In genomic region chr6:53348436-53349208, GRCh38 we compare ENCODE assay signal across 8 cellular contexts. TPM values are rescaled to one million over a fixed set of nuclear protein-coding genes. Genes with fewer than 3 reads are reported as not detected.
DNase-seq lines count a peak whose midpoint lies in the region; ATAC-seq, FAIRE-seq and TF ChIP-seq lines count a peak whose summit lies in the region.

A gene with protein sequence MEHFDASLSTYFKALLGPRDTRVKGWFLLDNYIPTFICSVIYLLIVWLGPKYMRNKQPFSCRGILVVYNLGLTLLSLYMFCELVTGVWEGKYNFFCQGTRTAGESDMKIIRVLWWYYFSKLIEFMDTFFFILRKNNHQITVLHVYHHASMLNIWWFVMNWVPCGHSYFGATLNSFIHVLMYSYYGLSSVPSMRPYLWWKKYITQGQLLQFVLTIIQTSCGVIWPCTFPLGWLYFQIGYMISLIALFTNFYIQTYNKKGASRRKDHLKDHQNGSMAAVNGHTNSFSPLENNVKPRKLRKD (minus strand): TSS chr6:53348950. CDS start chr6:53295699, 53,251 bp downstream.

- H3K4me3 Mint-ChIP-seq in T-helper 17 cell, result peak within 1 kb of the TSS; percentile 95

- H3K36me3 ChIP-seq in vagina, result no peaks in the 10 kb centered on the region

- H3K36me3 Mint-ChIP-seq in T-helper 17 cell (ENCODE audit: low read depth), result peaks cover 3% of the 10 kb centered on the region

- peaks cover 18% of the 10 kb centered on the region for H3K4me1 ChIP-seq in vagina

- peak; percentile 91 for FAIRE-seq in GM12892 (lab: Jason Lieb, UNC)

- TF ChIP-seq CTCF in vagina (IDR thresholded peaks at IDR 0.05), result no peak

- H3K9me3 ChIP-seq in T-helper 17 cell (ENCODE audit: control insufficient read depth, low read length, poor library complexity, severe bottlenecking), result no peaks in the 10 kb centered on the region
- H3K9me3 ChIP-seq in vagina, result no peaks in the 10 kb centered on the region

- DNase-seq in GM12892 (ENCODE audit: insufficient read length) (peak; percentile 64), NCI-H1694 (lab: John Stamatoyannopoulos, UW) (peak; percentile 90), T-helper 17 cell (peak; percentile 90 to 94 (median 93)), amygdala (lab: John Stamatoyannopoulos, UW) (peak in 55 of 56 donors; percentile 59 to 100 (median 93)), left ventricle myocardium superior (peak; percentile 99), putamen (ENCODE audit: low spot score) (peak; percentile 96), vagina (ENCODE audit: extremely low spot score in 2 of 2) (peak in 1 of 2 donors; percentile 97)

- ATAC-seq in HG02870 (IDR thresholded peaks at IDR 0.05; ENCODE audit: unreplicated experiment) (peak; percentile 67), T-helper 17 cell (peak; percentile 82), left ventricle myocardium superior (peak; percentile 93)

- H3K4me3 ChIP-seq in vagina, result peak within 1 kb of the TSS; percentile 69 to 95

- H3K27ac Mint-ChIP-seq in T-helper 17 cell, result peak within 1 kb of the TSS; percentile 96

- intact Hi-C loops in left ventricle myocardium superior (cut with micrococcal nuclease), result no loop called here
- intact Hi-C loops in vagina (cut with DNase I), result no loop called here

- TF ChIP-seq POLR2A in GM12892 (IDR thresholded peaks at IDR 0.05; ENCODE audit: low read depth, low read length), result peak; percentile 68; the same call in 1 of the 2 replicates
- peak in 1 of 2 donors; percentile 85 for TF ChIP-seq POLR2A in vagina (IDR thresholded peaks at IDR 0.05)

- no peaks in the 10 kb centered on the region for H3K27me3 Mint-ChIP-seq in T-helper 17 cell

- no peaks in the 10 kb centered on the region for H3K27me3 ChIP-seq in vagina

- peak within 1 kb of the TSS; percentile 99 for H3K27ac ChIP-seq in vagina

- peaks cover 45% of the 10 kb centered on the region for H3K4me1 Mint-ChIP-seq in T-helper 17 cell

RNA-seq across cellular contexts. Expression of the gene that starts here (rescaled TPM):
- 89.3 TPM for polyA plus RNA-seq in GM12892 (2012; ENCODE audit: missing spikeins)
- 100 to 1,000 TPM; 121 to 147 TPM for total RNA-seq in T-helper 17 cell
- total RNA-seq in left ventricle myocardium superior, result 21.2 TPM
- total RNA-seq in vagina, result 42.5 TPM
